In genomic region chr20:57772349-57772964, GRCh38 we compare ENCODE assay signal across 8 cellular contexts.
DNase-seq lines count a peak whose midpoint lies in the region; ATAC-seq and TF ChIP-seq lines count a peak whose summit lies in the region.
"Had no signal": no experiment of that assay in that cellular context is flagged by ENCODE, and none has a peak within 500 bp of the region (broad histone marks: within the 10 kb centered on the region; RNA-seq: fewer than 3 reads in every experiment).

No MANE protein-coding gene starts in this region.

- ATAC-seq in GM21528 (IDR thresholded peaks at IDR 0.05; ENCODE audit: low FRiP score, unreplicated experiment) (no peak), HG02588 (IDR thresholded peaks at IDR 0.05; ENCODE audit: unreplicated experiment) (no peak)

- DNase-seq in GM04504 (ENCODE audit: low read depth), result peak; percentile 32
- DNase-seq in NCI-H69 (lab: John Stamatoyannopoulos, UW), result peak; percentile 40
- DNase-seq in coronary artery (ENCODE audit: low spot score), result peak; percentile 61
- DNase-seq in retina, result peak; percentile 55
- no peak for DNase-seq in transverse colon
- DNase-seq: pancreas had no signal

- no peak for TF ChIP-seq EP300 in transverse colon (IDR thresholded peaks at IDR 0.05; ENCODE audit: low read depth)

- H3K4me1 ChIP-seq in transverse colon, result peaks cover 0 to 3% (median 0%) of the 10 kb centered on the region in 4 donors
- H3K4me1 ChIP-seq: pancreas had no signal

- intact Hi-C loops in transverse colon (cut with DNase I; ENCODE audit: low total_unique reads), result no loop called here

- H3K9me3 ChIP-seq in transverse colon, result no peaks in the 10 kb centered on the region
- H3K9me3 ChIP-seq: pancreas had no signal

- H3K27ac ChIP-seq in coronary artery (no peak overlapping the region), transverse colon (no peak overlapping the region)
- H3K27ac ChIP-seq: pancreas had no signal

- WGBS in transverse colon (ENCODE audit: low coverage in 1 of 2), 2 donors, result 75% methylated on average over 15 of the region's 15 CpGs; no CpG with 5 or more reads in 1 of the 2 donors

- H3K27me3 ChIP-seq in transverse colon, result no peaks in the 10 kb centered on the region
- H3K27me3 ChIP-seq: pancreas had no signal

- no peaks in the 10 kb centered on the region for H3K36me3 ChIP-seq in transverse colon
- H3K36me3 ChIP-seq: pancreas had no signal

- TF ChIP-seq POLR2A in transverse colon (IDR thresholded peaks at IDR 0.05), result no peak

- H3K4me3 ChIP-seq in coronary artery, result no peak overlapping the region
- no peak overlapping the region for H3K4me3 ChIP-seq in transverse colon
- H3K4me3 ChIP-seq: pancreas had no signal

- no peak for TF ChIP-seq CTCF in coronary artery (IDR thresholded peaks at IDR 0.05)
- TF ChIP-seq CTCF in transverse colon (IDR thresholded peaks at IDR 0.05), result no peak

- in situ Hi-C loops in transverse colon (cut with MboI; ENCODE audit: low pct_ligation_motif_present in 1 of 4, low pct_unique_long_range_greater_than_20kb in 1 of 4, low sequenced_read_pairs in 3 of 4), result no loop called here
